1 cellular context compared by ENCODE assay signal in the genomic region with DNA sequence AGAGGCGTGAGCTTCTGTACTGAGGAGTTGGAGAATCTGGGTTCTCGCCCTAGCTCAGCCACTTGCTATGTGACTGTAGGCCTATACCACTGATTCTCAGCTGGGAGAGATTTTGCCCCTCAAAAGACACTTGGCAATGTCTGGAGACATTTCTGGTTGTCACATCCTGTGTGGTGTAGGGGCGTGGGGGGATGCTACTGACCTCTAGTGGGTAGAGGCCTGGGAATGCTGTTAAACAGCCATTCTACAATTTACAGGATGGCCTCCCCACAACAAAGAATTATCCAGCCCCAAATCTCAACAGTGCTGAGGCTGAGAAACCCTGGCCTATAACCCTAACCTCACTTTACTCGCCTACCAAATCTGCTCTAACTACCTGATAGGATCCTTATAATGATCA.
TF ChIP-seq lines count a peak whose summit lies in the region.

No MANE protein-coding gene starts in this region.

TF ChIP-seq in WTC11, 78 proteins besides CTCF, POLR2A, EP300 and RAD21 (continued from another document):
- TF ChIP-seq NFYB (CRISPR knock-in tag; conservative IDR thresholded peaks at IDR 0.05; ENCODE audit: low read depth) = no peak
TF ChIP-seq in WTC11: peak in this region for 0.
